Comparison of ENCODE assay signal across 11 cellular contexts in the genomic region with DNA sequence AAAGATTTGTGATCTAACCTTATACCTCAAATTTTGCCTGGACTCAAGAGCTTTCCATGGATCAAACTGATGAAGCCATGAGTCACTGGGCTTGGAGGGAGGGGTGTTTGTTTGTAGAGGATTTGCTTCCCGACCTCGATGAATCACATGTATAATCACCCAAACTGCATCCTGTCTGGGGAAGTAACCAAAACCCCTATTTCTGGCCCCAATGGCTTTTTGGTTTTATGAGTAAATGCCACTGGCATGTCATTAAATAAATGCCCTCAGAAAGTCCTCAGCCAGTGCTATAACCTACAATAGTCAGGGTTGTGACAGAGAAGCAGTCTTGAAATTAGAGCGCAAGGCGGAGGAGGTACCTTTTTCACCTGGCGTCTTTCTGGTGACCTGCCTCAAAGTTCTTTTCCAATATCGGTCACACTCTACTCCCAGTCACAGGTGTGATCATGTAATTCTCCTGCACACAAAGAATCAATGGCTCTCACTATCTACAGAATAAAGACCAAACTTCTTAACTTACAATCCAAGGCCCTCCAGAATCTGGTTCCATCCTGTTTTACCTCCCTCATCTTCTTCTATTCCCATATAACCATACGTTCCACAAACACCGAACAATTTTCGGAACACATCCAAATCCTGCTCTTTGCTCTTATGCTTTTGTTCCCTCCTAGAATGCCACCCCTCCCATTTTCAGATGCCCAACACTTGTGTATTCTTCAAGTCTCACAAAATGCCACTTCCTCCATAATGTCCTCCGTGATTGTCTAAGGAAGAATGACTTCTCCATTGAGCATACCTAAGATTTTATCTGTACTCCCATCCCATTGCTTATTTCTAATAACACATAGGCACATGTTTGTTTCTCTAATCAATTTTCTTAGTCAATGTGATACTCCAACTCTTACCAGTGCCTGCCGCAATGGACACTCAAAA.
DNase-seq lines count a peak whose midpoint lies in the region; ATAC-seq and TF ChIP-seq lines count a peak whose summit lies in the region.
"Had no signal": no experiment of that assay in that cellular context is flagged by ENCODE, and none has a peak within 500 bp of the region (broad histone marks: within the 10 kb centered on the region; RNA-seq: fewer than 3 reads in every experiment).

No MANE protein-coding gene starts in this region.

- H3K4me3 Mint-ChIP-seq in CD14-positive monocyte (no peak overlapping the region), endodermal cell (no peak overlapping the region)

- H3K27me3 Mint-ChIP-seq in CD14-positive monocyte (ENCODE audit: low read depth in 3 of 3) (peaks cover under 1 to 15% (median under 1%) of the 10 kb centered on the region in 3 donors), endodermal cell (ENCODE audit: insufficient read depth) (peaks cover 8% of the 10 kb centered on the region)

- H3K36me3 Mint-ChIP-seq in CD14-positive monocyte (no peaks in the 10 kb centered on the region), endodermal cell (ENCODE audit: low read depth) (no peaks in the 10 kb centered on the region)

- H3K36me3 ChIP-seq in heart left ventricle (no peaks in the 10 kb centered on the region), left ventricle myocardium inferior (no peaks in the 10 kb centered on the region), uterus (no peaks in the 10 kb centered on the region), endodermal cell (ENCODE audit: control insufficient read depth, insufficient read depth, low read length) (no peaks in the 10 kb centered on the region)
- H3K36me3 ChIP-seq: BE2C had no signal

- H3K4me1 Mint-ChIP-seq in CD14-positive monocyte = no peaks in the 10 kb centered on the region
- no peaks in the 10 kb centered on the region for H3K4me1 Mint-ChIP-seq in endodermal cell

- intact Hi-C loops in heart left ventricle (cut with DNase I) (loop anchor here in 1 of 10 donors (5.0 kb wide), 1 partner anchor 95 kb away; no protein-coding TSS in a partner anchor), left ventricle myocardium inferior (cut with micrococcal nuclease) (loop anchor here (10.0 kb wide), 1 partner anchor 93 kb away; no protein-coding TSS in a partner anchor), uterus (cut with DNase I; ENCODE audit: low total_unique reads) (no loop called here), CD14-positive monocyte (cut with micrococcal nuclease) (no loop called here)

- no peak overlapping the region for H3K4me3 ChIP-seq in heart left ventricle
- no peak overlapping the region for H3K4me3 ChIP-seq in left ventricle myocardium inferior
- H3K4me3 ChIP-seq in uterus = no peak overlapping the region
- no peak overlapping the region for H3K4me3 ChIP-seq in endodermal cell (ENCODE audit: low read length)

- peak in 1 of 5 donors; percentile 53 for DNase-seq in heart left ventricle
- DNase-seq in left ventricle myocardium inferior = no peak
- DNase-seq in amniotic epithelial cell (ENCODE audit: low read depth) = peak; percentile 94
- peak; percentile 83 for DNase-seq in hepatic stellate cell (ENCODE audit: low spot score)
- peak; percentile 44 to 64 for DNase-seq in uterus
- DNase-seq in activated CD4-positive, alpha-beta T cell treated with anti-CD3 and anti-CD28 coated beads, Interleukin-2, amount 50 U/mL, for 48 hours = no peak
- DNase-seq in CD14-positive monocyte (ENCODE audit: low spot score) = no peak
- DNase-seq in endodermal cell = no peak
- DNase-seq: BE2C, Karpas-422, OCI-M1 had no signal

- H3K4me1 ChIP-seq in heart left ventricle (peaks cover 0 to 47% (median 8%) of the 10 kb centered on the region in 12 donors), left ventricle myocardium inferior (peaks cover 23% of the 10 kb centered on the region), uterus (peaks cover 0 to 4% of the 10 kb centered on the region in 2 donors), endodermal cell (ENCODE audit: control insufficient read depth, insufficient read depth, low read length) (no peaks in the 10 kb centered on the region)
- H3K4me1 ChIP-seq: BE2C had no signal

- no peak overlapping the region for H3K27ac Mint-ChIP-seq in CD14-positive monocyte
- H3K27ac Mint-ChIP-seq in endodermal cell = no peak overlapping the region

- TF ChIP-seq CTCF in heart left ventricle (IDR thresholded peaks at IDR 0.05) (no peak), left ventricle myocardium inferior (IDR thresholded peaks at IDR 0.05; ENCODE audit: borderline replicate concordance) (no peak), uterus (IDR thresholded peaks at IDR 0.05) (no peak), CD14-positive monocyte (IDR thresholded peaks at IDR 0.05) (no peak), endodermal cell (conservative IDR thresholded peaks at IDR 0.05) (no peak)

- no peak overlapping the region for H3K9ac ChIP-seq in endodermal cell (ENCODE audit: extremely low read depth, low read length, poor library complexity, severe bottlenecking)

- TF ChIP-seq POLR2A in heart left ventricle (IDR thresholded peaks at IDR 0.05) = no peak
- TF ChIP-seq POLR2A in uterus (IDR thresholded peaks at IDR 0.05) = no peak

- H3K27me3 ChIP-seq in heart left ventricle (no peaks in the 10 kb centered on the region), left ventricle myocardium inferior (ENCODE audit: low read depth) (no peaks in the 10 kb centered on the region), uterus (no peaks in the 10 kb centered on the region), endodermal cell (ENCODE audit: control insufficient read depth, insufficient read depth, low read length, poor library complexity, severe bottlenecking) (peaks cover 3% of the 10 kb centered on the region)

- peak in 3 of 4 donors; percentile 61 to 91 (median 75) for ATAC-seq in heart left ventricle

- H3K27ac ChIP-seq in heart left ventricle = peak overlapping the region in 2 of 12 donors; percentile 7 to 55
- H3K27ac ChIP-seq in left ventricle myocardium inferior (replicated peaks) = no peak overlapping the region
- H3K27ac ChIP-seq in uterus = peak overlapping the region in 1 of 2 donors; percentile 51
- no peak overlapping the region for H3K27ac ChIP-seq in endodermal cell (ENCODE audit: low read depth, low read length)

- no peaks in the 10 kb centered on the region for H3K9me3 Mint-ChIP-seq in CD14-positive monocyte
- no peaks in the 10 kb centered on the region for H3K9me3 Mint-ChIP-seq in endodermal cell

- no peaks in the 10 kb centered on the region for H3K9me3 ChIP-seq in heart left ventricle
- no peaks in the 10 kb centered on the region for H3K9me3 ChIP-seq in left ventricle myocardium inferior (replicated peaks)
- no peaks in the 10 kb centered on the region for H3K9me3 ChIP-seq in uterus
- no peaks in the 10 kb centered on the region for H3K9me3 ChIP-seq in endodermal cell (ENCODE audit: control insufficient read depth, low read length)
- H3K9me3 ChIP-seq: BE2C had no signal

- WGBS in heart left ventricle, 4 donors = 85 to 90% (median 87%) methylated on average over 11 of the region's 11 CpGs
- 85 to 88% methylated on average over 7 to 11 of the region's 11 CpGs for WGBS in endodermal cell (ENCODE audit: insufficient coverage in 1 of 2, insufficient read length in 1 of 2), 2 experiments

Comparison
In these comparisons a context has a peak if more than half of its experiments do, and no peak if none do; other contexts are left out.
1. DNase-seq: peak in amniotic epithelial cell (single experiment), hepatic stellate cell (single experiment) and uterus (2 of 2); none in left ventricle myocardium inferior (single experiment), activated CD4-positive, alpha-beta T cell treated with anti-CD3 and anti-CD28 coated beads, Interleukin-2, amount 50 U/mL, for 48 hours (0 of 2), CD14-positive monocyte (single experiment) and endodermal cell (single experiment).